8 cellular contexts compared by ENCODE assay signal in genomic region chr3:49415931-49416601, GRCh38. TPM values are rescaled to one million over a fixed set of nuclear protein-coding genes. Genes with fewer than 3 reads are reported as not detected.
DNase-seq lines count a peak whose midpoint lies in the region; ATAC-seq, FAIRE-seq and TF ChIP-seq lines count a peak whose summit lies in the region.

No MANE protein-coding gene starts in this region.

- peak; percentile 52 for FAIRE-seq in endothelial cell of umbilical vein (lab: Jason Lieb, UNC)

- H3K27ac ChIP-seq in endothelial cell of umbilical vein (ENCODE audit: insufficient read depth, low read depth, low read length): no peak overlapping the region

- H3K4me1 ChIP-seq in endothelial cell of umbilical vein (ENCODE audit: control insufficient read depth, extremely low read depth, insufficient read depth, low read length) (peaks cover 20% of the 10 kb centered on the region), HAP-1 (peaks cover 11% of the 10 kb centered on the region)

- peaks cover 22% of the 10 kb centered on the region for H3K79me2 ChIP-seq in endothelial cell of umbilical vein (ENCODE audit: control insufficient read depth, insufficient read depth, low read length)

- no TSS peak for BruUV-seq in endothelial cell of umbilical vein (replicated peaks; lab: Mats Ljungman, UMichigan)

- intact Hi-C loops in endothelial cell of umbilical vein (cut with micrococcal nuclease): no loop called here

- dilution Hi-C loops in endothelial cell of umbilical vein (cut with MboI; ENCODE audit: extremely low pct_ligation_motif_present, low sequenced_read_pairs): no loop called here

- CTCF ChIA-PET in endothelial cell of umbilical vein (lab: Charles Lee): interaction anchor here (1.0 to 1.1 kb wide), 2 partner anchors 13 to 33 kb away, joined by 5 to 8 read pairs; partner anchors contain the start of gene NICN1

- no peak for TF ChIP-seq CTCF in endothelial cell of umbilical vein (IDR thresholded peaks at IDR 0.05; ENCODE audit: extremely low read depth in 1 of 2, insufficient read depth in 1 of 2, low read depth in 1 of 2, low read length in 2 of 2)

- no peak for ATAC-seq in HG02642 (IDR thresholded peaks at IDR 0.05; ENCODE audit: poor library complexity, unreplicated experiment)
- no peak for ATAC-seq in HG03378 (IDR thresholded peaks at IDR 0.05; ENCODE audit: unreplicated experiment)

- DNase-seq in Jurkat, Clone E6-1 (ENCODE audit: low read depth, low spot score): peak; percentile 90
- DNase-seq in activated CD4-positive, alpha-beta T cell treated with anti-CD3 and anti-CD28 coated beads for 1 hour: peak; percentile 33
- DNase-seq in endothelial cell of umbilical vein (ENCODE audit: low read depth, low spot score): no peak
- peak; percentile 18 to 52 (median 43) for DNase-seq in stimulated activated CD4-positive, alpha-beta T cell treated with anti-CD3 and anti-CD28 coated beads, TNF-alpha, amount 100 ng/mL, for 4 hours (ENCODE audit: low read depth in 3 of 3)
- no peak for DNase-seq in foreskin melanocyte
- DNase-seq in HAP-1 (ENCODE audit: low spot score in 2 of 2): no peak

- TF ChIP-seq POLR2A in endothelial cell of umbilical vein (IDR thresholded peaks at IDR 0.05; ENCODE audit: low read depth, low read length): no peak

- no peak overlapping the region for H3K4me2 ChIP-seq in endothelial cell of umbilical vein (ENCODE audit: insufficient read depth, low read length)

- H3K36me3 ChIP-seq in endothelial cell of umbilical vein (ENCODE audit: control insufficient read depth in 2 of 2, extremely low read depth in 1 of 2, insufficient read depth in 2 of 2, low read length in 2 of 2) (peaks cover 0 to 8% of the 10 kb centered on the region in 2 experiments), HAP-1 (replicated peaks) (peaks cover 41% of the 10 kb centered on the region)

- H3K9me1 ChIP-seq in endothelial cell of umbilical vein (replicated peaks; ENCODE audit: control insufficient read depth, extremely low read depth, insufficient read depth, low read length): no peaks in the 10 kb centered on the region

- in situ Hi-C loops in HAP-1 (cut with MboI; ENCODE audit: low sequenced_read_pairs): no loop called here

- no peaks in the 10 kb centered on the region for H3K27me3 ChIP-seq in endothelial cell of umbilical vein (ENCODE audit: control insufficient read depth in 2 of 2, insufficient read depth in 2 of 2, low read length in 2 of 2)
- H3K27me3 ChIP-seq in HAP-1 (ENCODE audit: low read depth): no peaks in the 10 kb centered on the region

- no peaks in the 10 kb centered on the region for H3K9me3 ChIP-seq in endothelial cell of umbilical vein (replicated peaks; ENCODE audit: control insufficient read depth, insufficient read depth, low read length)
- no peaks in the 10 kb centered on the region for H3K9me3 ChIP-seq in HAP-1

- H3K4me3 ChIP-seq in Jurkat, Clone E6-1 (ENCODE audit: low read length): peak overlapping the region; percentile 16
- H3K4me3 ChIP-seq in endothelial cell of umbilical vein (replicated peaks in 1 of 3; ENCODE audit: insufficient read depth in 1 of 3, low read depth in 1 of 3, low read length in 3 of 3) (no peak overlapping the region), HAP-1 (no peak overlapping the region)

- H2AFZ ChIP-seq in endothelial cell of umbilical vein (ENCODE audit: low read depth, low read length): no peak overlapping the region

- H4K20me1 ChIP-seq in endothelial cell of umbilical vein (replicated peaks; ENCODE audit: control insufficient read depth, extremely low read depth, insufficient read depth, low read length): no peaks in the 10 kb centered on the region

- POLR2A ChIA-PET in endothelial cell of umbilical vein (lab: Charles Lee): no interaction called here

- no peak overlapping the region for H3K9ac ChIP-seq in endothelial cell of umbilical vein (replicated peaks; ENCODE audit: extremely low read depth, insufficient read depth, low read length)

TF ChIP-seq in endothelial cell of umbilical vein, 7 proteins besides CTCF, POLR2A, EP300 and RAD21:
- TF ChIP-seq POLR2AphosphoS5 (IDR thresholded peaks at IDR 0.05; ENCODE audit: insufficient read depth, low read depth, low read length): no peak
- no peak for TF ChIP-seq JUN (IDR thresholded peaks at IDR 0.05; ENCODE audit: borderline replicate concordance, insufficient read depth, insufficient read length, low read depth)
- TF ChIP-seq MYC (IDR thresholded peaks at IDR 0.05; ENCODE audit: low read depth, low read length): no peak
- TF ChIP-seq EZH2 (IDR thresholded peaks at IDR 0.05; ENCODE audit: borderline replicate concordance, low read depth, low read length, severe bottlenecking): no peak
- TF ChIP-seq MAX (IDR thresholded peaks at IDR 0.05; ENCODE audit: insufficient read depth, insufficient read length): no peak
- no peak for TF ChIP-seq FOS (IDR thresholded peaks at IDR 0.05; ENCODE audit: borderline replicate concordance, insufficient read depth, low read length)
- no peak for TF ChIP-seq GATA2 (IDR thresholded peaks at IDR 0.05; ENCODE audit: insufficient read depth, insufficient read length, low read depth, low read length)

RNA-seq across cellular contexts. Expression of gene TCTA, which starts 3.8 kb away (rescaled TPM):
- polyA plus RNA-seq in Jurkat, Clone E6-1 (2012; ENCODE audit: insufficient read depth, insufficient read length): 10.1 TPM
- 18.6 and 21.9 TPM in 2 replicates for total RNA-seq in endothelial cell of umbilical vein
- 31.3 and 32.3 TPM in 2 replicates for polyA plus RNA-seq in endothelial cell of umbilical vein
- 32.8 and 35.2 TPM in 2 replicates for polyA plus RNA-seq in endothelial cell of umbilical vein (2011; cell fraction: cytosol; rRNA removed)
- 10.4 and 11.6 TPM in 2 replicates for polyA plus RNA-seq in endothelial cell of umbilical vein (2011; cell fraction: nucleus; rRNA removed)
- 17.8 and 19.4 TPM in 2 replicates for polyA plus RNA-seq in endothelial cell of umbilical vein (2012)
- 25.5 and 31.8 TPM in 2 replicates for polyA minus RNA-seq in endothelial cell of umbilical vein
- 20.3 TPM for polyA minus RNA-seq in endothelial cell of umbilical vein (2011; cell fraction: cytosol; rRNA and poly(A)+ RNA removed)
- polyA minus RNA-seq in endothelial cell of umbilical vein (2011; cell fraction: nucleus; rRNA and poly(A)+ RNA removed): 11.0 and 11.2 TPM in 2 replicates

RNA-seq across cellular contexts. Expression of gene RHOA, which starts 4.3 kb away (rescaled TPM):
- 624 TPM for polyA plus RNA-seq in Jurkat, Clone E6-1 (2012; ENCODE audit: insufficient read depth, insufficient read length)
- 571 and 580 TPM in 2 replicates for total RNA-seq in endothelial cell of umbilical vein
- 312 and 450 TPM in 2 replicates for polyA plus RNA-seq in endothelial cell of umbilical vein
- polyA plus RNA-seq in endothelial cell of umbilical vein (2011; cell fraction: cytosol; rRNA removed): 473 and 475 TPM in 2 replicates
- polyA plus RNA-seq in endothelial cell of umbilical vein (2011; cell fraction: nucleus; rRNA removed): 203 and 216 TPM in 2 replicates
- 543 and 693 TPM in 2 replicates for polyA plus RNA-seq in endothelial cell of umbilical vein (2012)
- 565 and 590 TPM in 2 replicates for polyA minus RNA-seq in endothelial cell of umbilical vein
- polyA minus RNA-seq in endothelial cell of umbilical vein (2011; cell fraction: cytosol; rRNA and poly(A)+ RNA removed): 326 TPM
- 104 and 106 TPM in 2 replicates for polyA minus RNA-seq in endothelial cell of umbilical vein (2011; cell fraction: nucleus; rRNA and poly(A)+ RNA removed)

RNA-seq across cellular contexts. Expression of gene AMT, which starts 6.2 kb away (rescaled TPM):
- polyA plus RNA-seq in Jurkat, Clone E6-1 (2012; ENCODE audit: insufficient read depth, insufficient read length): 3.6 TPM
- 3.3 and 4.4 TPM in 2 replicates for total RNA-seq in endothelial cell of umbilical vein
- polyA plus RNA-seq in endothelial cell of umbilical vein: 8.9 and 9.0 TPM in 2 replicates
- 0.99 and 1.2 TPM in 2 replicates for polyA plus RNA-seq in endothelial cell of umbilical vein (2011; cell fraction: cytosol; rRNA removed)
- 63.4 and 93.4 TPM in 2 replicates for polyA plus RNA-seq in endothelial cell of umbilical vein (2011; cell fraction: nucleus; rRNA removed)
- 1.4 TPM in 2 replicates for polyA plus RNA-seq in endothelial cell of umbilical vein (2012)
- 5.4 and 8.8 TPM in 2 replicates for polyA minus RNA-seq in endothelial cell of umbilical vein
- not detected for polyA minus RNA-seq in endothelial cell of umbilical vein (2011; cell fraction: cytosol; rRNA and poly(A)+ RNA removed)
- 3.3 and 6.5 TPM in 2 replicates for polyA minus RNA-seq in endothelial cell of umbilical vein (2011; cell fraction: nucleus; rRNA and poly(A)+ RNA removed)

RNA-seq across cellular contexts. Expression of gene NICN1, which starts 13.1 kb away (rescaled TPM):
- polyA plus RNA-seq in Jurkat, Clone E6-1 (2012; ENCODE audit: insufficient read depth, insufficient read length): 29.1 TPM
- total RNA-seq in endothelial cell of umbilical vein: 13.3 and 15.0 TPM in 2 replicates
- 20.9 and 26.7 TPM in 2 replicates for polyA plus RNA-seq in endothelial cell of umbilical vein
- polyA plus RNA-seq in endothelial cell of umbilical vein (2011; cell fraction: cytosol; rRNA removed): 9.2 and 11.5 TPM in 2 replicates
- polyA plus RNA-seq in endothelial cell of umbilical vein (2011; cell fraction: nucleus; rRNA removed): 154 and 246 TPM in 2 replicates
- polyA plus RNA-seq in endothelial cell of umbilical vein (2012): 10.8 and 11.6 TPM in 2 replicates
- 21.0 and 31.7 TPM in 2 replicates for polyA minus RNA-seq in endothelial cell of umbilical vein
- 9.4 TPM for polyA minus RNA-seq in endothelial cell of umbilical vein (2011; cell fraction: cytosol; rRNA and poly(A)+ RNA removed)
- 15.8 and 23.7 TPM in 2 replicates for polyA minus RNA-seq in endothelial cell of umbilical vein (2011; cell fraction: nucleus; rRNA and poly(A)+ RNA removed)

RNA-seq across cellular contexts. Expression of gene DAG1, which starts 54.0 kb away (rescaled TPM):
- polyA plus RNA-seq in Jurkat, Clone E6-1 (2012; ENCODE audit: insufficient read depth, insufficient read length): 4.0 TPM
- 88.0 and 97.5 TPM in 2 replicates for total RNA-seq in endothelial cell of umbilical vein
- 59.6 and 63.7 TPM in 2 replicates for polyA plus RNA-seq in endothelial cell of umbilical vein
- 43.1 and 44.5 TPM in 2 replicates for polyA plus RNA-seq in endothelial cell of umbilical vein (2011; cell fraction: cytosol; rRNA removed)
- 31.6 and 33.9 TPM in 2 replicates for polyA plus RNA-seq in endothelial cell of umbilical vein (2011; cell fraction: nucleus; rRNA removed)
- 31.6 and 41.4 TPM in 2 replicates for polyA plus RNA-seq in endothelial cell of umbilical vein (2012)
- polyA minus RNA-seq in endothelial cell of umbilical vein: 145 and 195 TPM in 2 replicates
- 50.1 TPM for polyA minus RNA-seq in endothelial cell of umbilical vein (2011; cell fraction: cytosol; rRNA and poly(A)+ RNA removed)
- polyA minus RNA-seq in endothelial cell of umbilical vein (2011; cell fraction: nucleus; rRNA and poly(A)+ RNA removed): 19.5 and 28.5 TPM in 2 replicates

Comparison
In these comparisons a context has a peak if more than half of its experiments do, and no peak if none do; other contexts are left out.
1. DNase-seq: peak in Jurkat, Clone E6-1 (single experiment), activated CD4-positive, alpha-beta T cell treated with anti-CD3 and anti-CD28 coated beads for 1 hour (single experiment) and stimulated activated CD4-positive, alpha-beta T cell treated with anti-CD3 and anti-CD28 coated beads, TNF-alpha, amount 100 ng/mL, for 4 hours (3 of 3); none in endothelial cell of umbilical vein (single experiment), foreskin melanocyte (single experiment) and HAP-1 (0 of 2).